In genomic region chr3:48428863-48429415, GRCh38 we compare ENCODE assay signal across 8 cellular contexts. TPM values are rescaled to one million over a fixed set of nuclear protein-coding genes. Genes with fewer than 3 reads are reported as not detected.
DNase-seq lines count a peak whose midpoint lies in the region; ATAC-seq and TF ChIP-seq lines count a peak whose summit lies in the region.

No MANE protein-coding gene starts in this region.

- no peak overlapping the region for H2BK120ac ChIP-seq in neuronal stem cell (ENCODE audit: low read depth, low read length)

- H3K9me3 ChIP-seq in neuronal stem cell (replicated peaks in 1 of 2; ENCODE audit: control insufficient read depth in 2 of 2, insufficient read depth in 1 of 2, low read depth in 1 of 2, low read length in 2 of 2) = no peaks in the 10 kb centered on the region

- no CpG with 5 or more reads among the region's 65 CpGs for WGBS in neuronal stem cell (ENCODE audit: extremely low coverage in 2 of 2, insufficient read length in 2 of 2, insufficient replicate concordance in 1 of 2), 2 donors

- H4K91ac ChIP-seq in neuronal stem cell (ENCODE audit: low read depth, low read length, poor library complexity) = peak overlapping the region; percentile 50

- peak overlapping the region; percentile 78 for H3K9ac ChIP-seq in neuronal stem cell (ENCODE audit: low read depth, low read length, poor library complexity)

- H3K79me1 ChIP-seq in neuronal stem cell (ENCODE audit: low read depth, low read length) = peaks cover 27% of the 10 kb centered on the region

- H3K27me3 ChIP-seq in neuronal stem cell (ENCODE audit: control insufficient read depth in 3 of 3, insufficient read depth in 3 of 3, low read depth in 1 of 3, low read length in 3 of 3) = no peaks in the 10 kb centered on the region

- H3K4me2 ChIP-seq in neuronal stem cell (ENCODE audit: insufficient read depth, low read length, poor library complexity, severe bottlenecking) = peak overlapping the region; percentile 84

- peak overlapping the region; percentile 69 for H3K4me3 ChIP-seq in WI38 (ENCODE audit: low read depth, low read length)
- H3K4me3 ChIP-seq in neuronal stem cell (ENCODE audit: low read length in 2 of 2) = peak overlapping the region; percentile 77 to 84

- ATAC-seq in HG02588 (IDR thresholded peaks at IDR 0.05; ENCODE audit: unreplicated experiment) (peak; percentile 31), GM18861 (IDR thresholded peaks at IDR 0.05; ENCODE audit: unreplicated experiment) (no peak), omental fat pad (ENCODE audit: low FRiP score) (no peak)

- H3K18ac ChIP-seq in neuronal stem cell (ENCODE audit: low read length) = peak overlapping the region; percentile 93

- H2AK5ac ChIP-seq in neuronal stem cell (ENCODE audit: low read depth, low read length) = peak overlapping the region; percentile 13

- peaks cover 13 to 63% of the 10 kb centered on the region in 2 donors for H3K36me3 ChIP-seq in neuronal stem cell (replicated peaks in 1 of 2; ENCODE audit: control insufficient read depth in 2 of 2, insufficient read depth in 2 of 2, low read length in 2 of 2)

- H3K4me1 ChIP-seq in neuronal stem cell (ENCODE audit: control insufficient read depth in 2 of 2, insufficient read depth in 1 of 2, low read depth in 1 of 2, low read length in 2 of 2) = peaks cover 23 to 44% of the 10 kb centered on the region in 2 donors

- no peak overlapping the region for H3K4ac ChIP-seq in neuronal stem cell (ENCODE audit: low read length)

- peaks cover 10% of the 10 kb centered on the region for H3K9me3 Mint-ChIP-seq in glutamatergic neuron (ENCODE audit: unreplicated experiment)

- H2AFZ ChIP-seq in neuronal stem cell (ENCODE audit: low read length) = peak overlapping the region; percentile 88

- peak overlapping the region; percentile 91 for H2BK5ac ChIP-seq in neuronal stem cell (ENCODE audit: low read length)

- H3K23ac ChIP-seq in neuronal stem cell (ENCODE audit: low read depth, low read length, poor library complexity) = no peak overlapping the region

- in situ Hi-C loops in Caki2 (cut with HindIII; ENCODE audit: low pct_unique_long_range_greater_than_20kb, low sequenced_read_pairs) = no loop called here

- DNase-seq in Caki2 (ENCODE audit: low read depth) = peak; percentile 48
- peak; percentile 74 for DNase-seq in glutamatergic neuron
- no peak for DNase-seq in neuronal stem cell (ENCODE audit: low spot score)
- DNase-seq in GOT3 (lab: John Stamatoyannopoulos, UW) = no peak
- DNase-seq in omental fat pad (ENCODE audit: low spot score) = no peak

- no peak overlapping the region for H2BK15ac ChIP-seq in neuronal stem cell (ENCODE audit: low read length)

- H3K36me3 Mint-ChIP-seq in glutamatergic neuron (ENCODE audit: unreplicated experiment) = no peaks in the 10 kb centered on the region

- peaks cover 18% of the 10 kb centered on the region for H3K27me3 Mint-ChIP-seq in glutamatergic neuron (ENCODE audit: unreplicated experiment)

- peak overlapping the region; percentile 92 for H3K27ac ChIP-seq in neuronal stem cell (replicated peaks; ENCODE audit: low read length)

- peak overlapping the region; percentile 87 for H3K4me3 Mint-ChIP-seq in glutamatergic neuron (ENCODE audit: unreplicated experiment)

- H3K14ac ChIP-seq in neuronal stem cell (ENCODE audit: low read length) = no peak overlapping the region

- H2BK12ac ChIP-seq in neuronal stem cell (ENCODE audit: low read length) = no peak overlapping the region

- peaks cover 16% of the 10 kb centered on the region for H3K4me1 Mint-ChIP-seq in glutamatergic neuron (ENCODE audit: low read depth, unreplicated experiment)

- H3K27ac Mint-ChIP-seq in glutamatergic neuron (ENCODE audit: unreplicated experiment) = peak overlapping the region; percentile 38

- TF ChIP-seq CTCF in WI38 (IDR thresholded peaks at IDR 0.05; ENCODE audit: low read depth, low read length) = no peak
- TF ChIP-seq CTCF in glutamatergic neuron (IDR thresholded peaks at IDR 0.05; ENCODE audit: partially characterized antibody, unreplicated experiment) = no peak
- no peak for TF ChIP-seq CTCF in omental fat pad (IDR thresholded peaks at IDR 0.05)

- no peak overlapping the region for H4K8ac ChIP-seq in neuronal stem cell (ENCODE audit: low read depth, low read length)

RNA-seq across cellular contexts. Expression of gene PLXNB1, which starts 0.9 kb away (rescaled TPM):
- 17.8 and 24.8 TPM in 2 replicates for total RNA-seq in Caki2 (2014; rRNA removed; shearing (Covaris generic); ENCODE audit: low replicate concordance)
- total RNA-seq in glutamatergic neuron (ENCODE audit: unreplicated experiment) (195 TPM), omental fat pad (10 to 100 TPM; 66.7 to 91.3 (median 77.1) TPM)
- 99.5 TPM for polyA plus RNA-seq in neuronal stem cell (2013, experiment 1 of 2)
- polyA plus RNA-seq in neuronal stem cell (2013, experiment 2 of 2) = 94.2 TPM

RNA-seq across cellular contexts. Expression of gene CCDC51, which starts 11.0 kb away (rescaled TPM):
- 49.6 and 59.3 TPM in 2 replicates for total RNA-seq in Caki2 (2014; rRNA removed; shearing (Covaris generic); ENCODE audit: low replicate concordance)
- total RNA-seq in glutamatergic neuron (ENCODE audit: unreplicated experiment) = 15.3 TPM
- polyA plus RNA-seq in neuronal stem cell (2013, experiment 1 of 2) = 11.8 TPM
- polyA plus RNA-seq in neuronal stem cell (2013, experiment 2 of 2) = 12.2 TPM
- total RNA-seq in omental fat pad = 10 to 100 TPM; 11.6 to 15.1 (median 13.6) TPM

RNA-seq across cellular contexts. Expression of gene TMA7, which starts 11.1 kb away (rescaled TPM):
- 418 and 765 TPM in 2 replicates for total RNA-seq in Caki2 (2014; rRNA removed; shearing (Covaris generic); ENCODE audit: low replicate concordance)
- 154 TPM for total RNA-seq in glutamatergic neuron (ENCODE audit: unreplicated experiment)
- 841 TPM for polyA plus RNA-seq in neuronal stem cell (2013, experiment 1 of 2)
- polyA plus RNA-seq in neuronal stem cell (2013, experiment 2 of 2) = 834 TPM
- total RNA-seq in omental fat pad = 100 to 1,000 TPM; 239 to 266 (median 255) TPM

RNA-seq across cellular contexts. Expression of gene ATRIP, which starts 17.6 kb away (rescaled TPM):
- 1.6 and 4.0 TPM in 2 replicates for total RNA-seq in Caki2 (2014; rRNA removed; shearing (Covaris generic); ENCODE audit: low replicate concordance)
- total RNA-seq in glutamatergic neuron (ENCODE audit: unreplicated experiment) = 15.8 TPM
- 12.1 TPM for polyA plus RNA-seq in neuronal stem cell (2013, experiment 1 of 2)
- 12.0 TPM for polyA plus RNA-seq in neuronal stem cell (2013, experiment 2 of 2)
- 1 to 10 TPM; 4.0 to 6.5 (median 5.5) TPM for total RNA-seq in omental fat pad

RNA-seq across cellular contexts. Expression of gene FBXW12, which starts 56.9 kb away (rescaled TPM):
- total RNA-seq in Caki2 (2014; rRNA removed; shearing (Covaris generic); ENCODE audit: low replicate concordance) = not detected in 2 replicates
- 0.66 TPM for total RNA-seq in glutamatergic neuron (ENCODE audit: unreplicated experiment)
- 0.85 TPM for polyA plus RNA-seq in neuronal stem cell (2013, experiment 1 of 2)
- polyA plus RNA-seq in neuronal stem cell (2013, experiment 2 of 2) = 0.84 TPM
- total RNA-seq in omental fat pad = not detected

Comparison
In these comparisons a context has a peak if more than half of its experiments do, and no peak if none do; other contexts are left out.
1. DNase-seq: peak in Caki2 (single experiment) and glutamatergic neuron (single experiment); none in neuronal stem cell (single experiment), GOT3 (single experiment) and omental fat pad (single experiment).